ENCODE assay signal across 8 cellular contexts in the genomic region with DNA sequence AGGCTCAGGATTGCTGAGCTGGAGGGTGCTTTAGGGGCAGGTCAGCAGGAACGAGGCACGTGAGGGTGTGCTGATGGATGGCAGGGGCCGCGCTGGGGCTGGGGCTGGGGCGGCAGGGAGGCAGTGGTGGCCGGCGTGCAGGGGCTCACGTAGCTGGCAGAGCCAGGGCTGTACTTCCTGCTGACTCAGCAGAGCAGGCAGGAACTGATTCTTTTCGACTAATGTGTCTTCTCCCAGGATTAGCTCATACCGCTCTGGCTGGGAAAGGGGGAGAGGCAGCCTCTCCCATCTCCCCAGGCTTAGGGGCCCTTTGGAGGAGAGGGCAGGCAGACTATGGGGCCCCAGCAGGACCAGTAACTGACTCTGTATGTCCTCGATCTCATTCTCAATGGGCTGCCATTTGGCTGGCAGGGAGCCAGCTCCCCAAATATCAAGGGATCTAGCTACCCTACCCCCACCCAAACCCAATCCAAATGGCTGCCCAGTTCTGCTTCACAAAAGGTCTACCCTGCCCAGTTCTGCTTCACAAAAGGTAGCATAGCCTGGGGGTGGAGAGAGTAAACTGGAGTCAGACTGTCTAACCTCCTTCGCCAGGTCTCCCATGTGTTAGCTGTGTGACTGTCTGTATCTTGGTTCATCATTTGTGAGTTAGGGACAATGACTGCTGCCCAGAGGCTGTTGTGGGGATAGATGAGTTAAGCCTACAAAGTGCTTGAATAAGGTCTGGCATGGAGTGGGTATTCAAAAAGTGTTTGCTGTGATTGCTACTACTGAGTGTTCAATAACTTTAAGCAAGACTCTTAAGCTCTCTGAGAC.
DNase-seq lines count a peak whose midpoint lies in the region; ATAC-seq, FAIRE-seq and TF ChIP-seq lines count a peak whose summit lies in the region.

No MANE protein-coding gene starts in this region.

- no peaks in the 10 kb centered on the region for H4K20me1 ChIP-seq in keratinocyte (ENCODE audit: control insufficient read depth, extremely low read depth, insufficient read depth, low read length)

- no peaks in the 10 kb centered on the region for H3K36me3 ChIP-seq in keratinocyte (ENCODE audit: control insufficient read depth in 2 of 2, extremely low read depth in 1 of 2, insufficient read depth in 2 of 2, low read length in 2 of 2)

- no peak for TF ChIP-seq CTCF in keratinocyte (optimal IDR thresholded peaks at IDR 0.05 in 1 of 3, IDR thresholded peaks at IDR 0.05 in 1 of 3, conservative IDR thresholded peaks at IDR 0.05 in 1 of 3; ENCODE audit: extremely low read depth in 1 of 3, insufficient read depth in 2 of 3, low read length in 3 of 3)

- H3K9me3 Mint-ChIP-seq in activated CD4-positive, alpha-beta memory T cell treated with anti-CD3 and anti-CD28 coated beads, Interleukin-2, amount 10 ng/mL, durations not matched to agents 7 days and 5 days = no peaks in the 10 kb centered on the region

- peak overlapping the region; percentile 15 for H3K27ac ChIP-seq in keratinocyte (ENCODE audit: control insufficient read depth, insufficient read depth, low read length)

- CTCF ChIA-PET in activated CD4-positive, alpha-beta memory T cell treated with anti-CD3 and anti-CD28 coated beads, Interleukin-2, amount 10 ng/mL, durations not matched to agents 7 days and 5 days (lab: Charles Lee) = interaction anchor here (0.8 to 1.0 kb wide), 3 partner anchors 15 to 146 kb away, joined by 3 read pairs; no protein-coding TSS in a partner anchor

- peaks cover 11% of the 10 kb centered on the region for H3K27me3 Mint-ChIP-seq in activated CD4-positive, alpha-beta memory T cell treated with anti-CD3 and anti-CD28 coated beads, Interleukin-2, amount 10 ng/mL, durations not matched to agents 7 days and 5 days

- H3K36me3 Mint-ChIP-seq in activated CD4-positive, alpha-beta memory T cell treated with anti-CD3 and anti-CD28 coated beads, Interleukin-2, amount 10 ng/mL, durations not matched to agents 7 days and 5 days (ENCODE audit: low read depth) = peaks cover 6% of the 10 kb centered on the region

- H3K4me1 Mint-ChIP-seq in activated CD4-positive, alpha-beta memory T cell treated with anti-CD3 and anti-CD28 coated beads, Interleukin-2, amount 10 ng/mL, durations not matched to agents 7 days and 5 days = peaks cover 28% of the 10 kb centered on the region

- dilution Hi-C loops in keratinocyte (cut with MboI; ENCODE audit: extremely low pct_ligation_motif_present, low sequenced_read_pairs) = no loop called here

- no peaks in the 10 kb centered on the region for H3K27me3 ChIP-seq in keratinocyte (ENCODE audit: control insufficient read depth, extremely low read depth, insufficient read depth, low read length)

- POLR2A ChIA-PET in activated CD4-positive, alpha-beta memory T cell treated with anti-CD3 and anti-CD28 coated beads, Interleukin-2, amount 10 ng/mL, durations not matched to agents 7 days and 5 days (lab: Charles Lee) = interaction anchor here (1.4 kb wide), 1 partner anchor 109 kb away, joined by 3 read pairs; no protein-coding TSS in a partner anchor

- H3K4me1 ChIP-seq in keratinocyte (ENCODE audit: control insufficient read depth, extremely low read depth, insufficient read depth, low read length) = peaks cover 40% of the 10 kb centered on the region

- no peaks in the 10 kb centered on the region for H3K9me1 ChIP-seq in keratinocyte (ENCODE audit: control insufficient read depth, extremely low read depth, insufficient read depth, low read length)

- peak; percentile 85 for FAIRE-seq in keratinocyte (lab: Jason Lieb, UNC)

- H3K9me3 ChIP-seq in keratinocyte (ENCODE audit: control insufficient read depth, low read depth, low read length) = no peaks in the 10 kb centered on the region

- H3K4me2 ChIP-seq in keratinocyte (ENCODE audit: control insufficient read depth, extremely low read depth, insufficient read depth, low read depth, low read length) = peak overlapping the region; percentile 52

- H3K4me3 Mint-ChIP-seq in activated CD4-positive, alpha-beta memory T cell treated with anti-CD3 and anti-CD28 coated beads, Interleukin-2, amount 10 ng/mL, durations not matched to agents 7 days and 5 days = peak overlapping the region; percentile 0

- H3K27ac Mint-ChIP-seq in activated CD4-positive, alpha-beta memory T cell treated with anti-CD3 and anti-CD28 coated beads, Interleukin-2, amount 10 ng/mL, durations not matched to agents 7 days and 5 days = peak overlapping the region; percentile 2

- H2AFZ ChIP-seq in keratinocyte (ENCODE audit: control insufficient read depth, low read length) = peak overlapping the region; percentile 11

- DNase-seq in stimulated activated CD4-positive, alpha-beta T cell treated with anti-CD3 and anti-CD28 coated beads, Interleukin-1b, Interleukin-23, amount 100 ng/mL, for 48 hours = peak; percentile 36
- DNase-seq in stimulated activated CD4-positive, alpha-beta T cell treated with anti-CD3 and anti-CD28 coated beads, Interleukin-4, amount 100 ng/mL, for 24 hours = no peak
- peak; percentile 32 for DNase-seq in activated CD4-positive, alpha-beta memory T cell treated with anti-CD3 and anti-CD28 coated beads, Interleukin-2, amount 10 ng/mL, durations not matched to agents 7 days and 5 days
- DNase-seq in keratinocyte (ENCODE audit: low read depth, low spot score) (no peak), pons (ENCODE audit: low spot score) (no peak), NCI-H187 (lab: John Stamatoyannopoulos, UW) (no peak), NCI-H510A (lab: John Stamatoyannopoulos, UW) (no peak)

- H3K4me3 ChIP-seq in keratinocyte (ENCODE audit: control insufficient read depth in 2 of 3, extremely low read depth in 1 of 3, insufficient read depth in 2 of 3, low read depth in 1 of 3, low read length in 3 of 3) = no peak overlapping the region

- H3K79me2 ChIP-seq in keratinocyte (ENCODE audit: control insufficient read depth, insufficient read depth, low read length) = no peaks in the 10 kb centered on the region

- ATAC-seq in HG02588 (IDR thresholded peaks at IDR 0.05; ENCODE audit: unreplicated experiment) = no peak

- peak overlapping the region; percentile 18 for H3K9ac ChIP-seq in keratinocyte (ENCODE audit: control insufficient read depth, extremely low read depth, insufficient read depth, low read length)

Comparison
In these comparisons a context has a peak if more than half of its experiments do, and no peak if none do; other contexts are left out.
1. DNase-seq: peak in stimulated activated CD4-positive, alpha-beta T cell treated with anti-CD3 and anti-CD28 coated beads, Interleukin-1b, Interleukin-23, amount 100 ng/mL, for 48 hours (single experiment) and activated CD4-positive, alpha-beta memory T cell treated with anti-CD3 and anti-CD28 coated beads, Interleukin-2, amount 10 ng/mL, durations not matched to agents 7 days and 5 days (single experiment); none in stimulated activated CD4-positive, alpha-beta T cell treated with anti-CD3 and anti-CD28 coated beads, Interleukin-4, amount 100 ng/mL, for 24 hours (single experiment), keratinocyte (single experiment), pons (single experiment), NCI-H187 (0 of 2) and NCI-H510A (single experiment).